In genomic region chr4:185425600-185426352, GRCh38 we compare ENCODE assay signal across 1 cellular context.
TF ChIP-seq lines count a peak whose summit lies in the region.

Gene UFSP2 (minus strand): TSS chr4:185425964. CDS start chr4:185425868, 96 bp downstream.

TF ChIP-seq in HepG2, 621 proteins besides CTCF, POLR2A, EP300 and RAD21 (continued from another document and continues in another):
- TF ChIP-seq ZNF574 (CRISPR knock-in tag; IDR thresholded peaks at IDR 0.05) (peak; percentile 86), MAX (IDR thresholded peaks at IDR 0.05) (peak; percentile 90), HOXD1 (CRISPR knock-in tag; IDR thresholded peaks at IDR 0.05) (0 out of 2 replicates have a peak, but pooled peaks have one; percentile 8), ISL2 (CRISPR knock-in tag; IDR thresholded peaks at IDR 0.05) (peak; percentile 81), FOXM1 (CRISPR knock-in tag; IDR thresholded peaks at IDR 0.05) (no peak), TAF1 (CRISPR knock-in tag; IDR thresholded peaks at IDR 0.05) (peak; percentile 82), RFXANK (CRISPR knock-in tag; IDR thresholded peaks at IDR 0.05) (no peak), HMG20A (CRISPR knock-in tag; IDR thresholded peaks at IDR 0.05; ENCODE audit: borderline replicate concordance) (no peak), RBM22 (optimal IDR thresholded peaks at IDR 0.05; ENCODE audit: low read length) (peak; percentile 80), ZNF276 (CRISPR knock-in tag; IDR thresholded peaks at IDR 0.05; ENCODE audit: low read depth) (0 out of 2 replicates have a peak, but pooled peaks have one; percentile 82), ZNF350 (CRISPR knock-in tag; IDR thresholded peaks at IDR 0.05; ENCODE audit: borderline replicate concordance, low read depth) (peak; percentile 80; the same call in 1 of the 2 replicates), GLMP (CRISPR knock-in tag; IDR thresholded peaks at IDR 0.05; ENCODE audit: borderline replicate concordance) (no peak), ZNF382 (CRISPR knock-in tag; IDR thresholded peaks at IDR 0.05; ENCODE audit: borderline replicate concordance) (no peak), RXRB (CRISPR knock-in tag; IDR thresholded peaks at IDR 0.05; ENCODE audit: borderline replicate concordance) (no peak; the same call in 1 of the 2 replicates), GATA4 (IDR thresholded peaks at IDR 0.05; ENCODE audit: borderline replicate concordance, low read depth) (no peak), NCOR1 (IDR thresholded peaks at IDR 0.05; ENCODE audit: borderline replicate concordance, low read length) (no peak; the same call in 1 of the 2 replicates), SALL2 (CRISPR knock-in tag; IDR thresholded peaks at IDR 0.05) (0 out of 2 replicates have a peak, but pooled peaks have one; percentile 23), HMGXB4 (CRISPR knock-in tag; IDR thresholded peaks at IDR 0.05; ENCODE audit: borderline replicate concordance in 1 of 2, low read depth in 1 of 2) (peak; percentile 75 to 87; a peak in 3 of 4 replicates), ZNF12 (CRISPR knock-in tag; IDR thresholded peaks at IDR 0.05) (no peak), ERF (CRISPR knock-in tag; IDR thresholded peaks at IDR 0.05) (peak; percentile 49), SMAD9 (CRISPR knock-in tag; IDR thresholded peaks at IDR 0.05) (peak; percentile 88; the same call in 1 of the 2 replicates), SRSF1 (optimal IDR thresholded peaks at IDR 0.05; ENCODE audit: low read depth, low read length) (no peak), TIGD3 (CRISPR knock-in tag; IDR thresholded peaks at IDR 0.05; ENCODE audit: borderline replicate concordance) (peak; percentile 76; the same call in 1 of the 2 replicates), ZFP36L1 (CRISPR knock-in tag; IDR thresholded peaks at IDR 0.05) (no peak), GABPA (IDR thresholded peaks at IDR 0.05; ENCODE audit: low read depth, low read length) (no peak), GABPA (CRISPR knock-in tag; IDR thresholded peaks at IDR 0.05; ENCODE audit: low read depth) (peak; percentile 50; the same call in 1 of the 2 replicates), BHLHE40 (IDR thresholded peaks at IDR 0.05; ENCODE audit: low read length) (peak; percentile 97), DNMT3B (CRISPR knock-in tag; conservative IDR thresholded peaks at IDR 0.05) (no peak; the same call in 1 of the 2 replicates), KLF13 (CRISPR knock-in tag; IDR thresholded peaks at IDR 0.05) (no peak), ZNF749 (CRISPR knock-in tag; IDR thresholded peaks at IDR 0.05; ENCODE audit: borderline replicate concordance) (no peak), ZNF460 (CRISPR knock-in tag; IDR thresholded peaks at IDR 0.05; ENCODE audit: borderline replicate concordance) (no peak; the same call in 1 of the 2 replicates), MEIS2 (CRISPR knock-in tag; IDR thresholded peaks at IDR 0.05) (peak; percentile 67; the same call in 1 of the 2 replicates), CHD4 (IDR thresholded peaks at IDR 0.05; ENCODE audit: borderline replicate concordance, low read length) (no peak), MXD1 (CRISPR knock-in tag; IDR thresholded peaks at IDR 0.05) (peak; percentile 80; the same call in 1 of the 2 replicates), NFKB2 (CRISPR knock-in tag; IDR thresholded peaks at IDR 0.05; ENCODE audit: borderline replicate concordance) (peak; percentile 94; the same call in 1 of the 2 replicates), SOX5 (CRISPR knock-in tag; IDR thresholded peaks at IDR 0.05; ENCODE audit: borderline replicate concordance) (peak; percentile 50), MLXIP (CRISPR knock-in tag; IDR thresholded peaks at IDR 0.05; ENCODE audit: borderline replicate concordance) (no peak), SP1 (IDR thresholded peaks at IDR 0.05) (no peak), SP1 (CRISPR knock-in tag; IDR thresholded peaks at IDR 0.05) (peak; percentile 88), ZNF660 (CRISPR knock-in tag; IDR thresholded peaks at IDR 0.05; ENCODE audit: borderline replicate concordance, low read depth) (no peak), IKZF5 (CRISPR knock-in tag; IDR thresholded peaks at IDR 0.05) (peak; percentile 59; the same call in 1 of the 2 replicates), HNF4G (IDR thresholded peaks at IDR 0.05; ENCODE audit: borderline replicate concordance, low read depth, low read length) (no peak), HNF4G (CRISPR knock-in tag; IDR thresholded peaks at IDR 0.05; ENCODE audit: borderline replicate concordance, low read depth) (no peak), ZNF780A (CRISPR knock-in tag; IDR thresholded peaks at IDR 0.05) (no peak), PCBP1 (IDR thresholded peaks at IDR 0.05; ENCODE audit: borderline replicate concordance, low read depth, low read length) (no peak), RELA (CRISPR knock-in tag; IDR thresholded peaks at IDR 0.05) (no peak; the same call in 1 of the 2 replicates), ZNF282 (IDR thresholded peaks at IDR 0.05; ENCODE audit: partially characterized antibody) (no peak), E2F2 (CRISPR knock-in tag; IDR thresholded peaks at IDR 0.05; ENCODE audit: borderline replicate concordance) (peak; percentile 63; the same call in 1 of the 2 replicates), SNAI1 (CRISPR knock-in tag; IDR thresholded peaks at IDR 0.05; ENCODE audit: borderline replicate concordance) (0 out of 2 replicates have a peak, but pooled peaks have one; percentile 46), SP5 (CRISPR knock-in tag; IDR thresholded peaks at IDR 0.05; ENCODE audit: borderline replicate concordance, low read depth) (no peak), ZSCAN30 (CRISPR knock-in tag; IDR thresholded peaks at IDR 0.05) (no peak), ZZZ3 (CRISPR knock-in tag; IDR thresholded peaks at IDR 0.05; ENCODE audit: borderline replicate concordance) (no peak), ZNF766 (CRISPR knock-in tag; IDR thresholded peaks at IDR 0.05; ENCODE audit: borderline replicate concordance) (0 out of 2 replicates have a peak, but pooled peaks have one; percentile 43), ZNF335 (CRISPR knock-in tag; IDR thresholded peaks at IDR 0.05) (peak; percentile 97), ZSCAN25 (CRISPR knock-in tag; IDR thresholded peaks at IDR 0.05) (0 out of 2 replicates have a peak, but pooled peaks have one; percentile 57)
